ENCODE assay signal across 8 cellular contexts in the genomic region with DNA sequence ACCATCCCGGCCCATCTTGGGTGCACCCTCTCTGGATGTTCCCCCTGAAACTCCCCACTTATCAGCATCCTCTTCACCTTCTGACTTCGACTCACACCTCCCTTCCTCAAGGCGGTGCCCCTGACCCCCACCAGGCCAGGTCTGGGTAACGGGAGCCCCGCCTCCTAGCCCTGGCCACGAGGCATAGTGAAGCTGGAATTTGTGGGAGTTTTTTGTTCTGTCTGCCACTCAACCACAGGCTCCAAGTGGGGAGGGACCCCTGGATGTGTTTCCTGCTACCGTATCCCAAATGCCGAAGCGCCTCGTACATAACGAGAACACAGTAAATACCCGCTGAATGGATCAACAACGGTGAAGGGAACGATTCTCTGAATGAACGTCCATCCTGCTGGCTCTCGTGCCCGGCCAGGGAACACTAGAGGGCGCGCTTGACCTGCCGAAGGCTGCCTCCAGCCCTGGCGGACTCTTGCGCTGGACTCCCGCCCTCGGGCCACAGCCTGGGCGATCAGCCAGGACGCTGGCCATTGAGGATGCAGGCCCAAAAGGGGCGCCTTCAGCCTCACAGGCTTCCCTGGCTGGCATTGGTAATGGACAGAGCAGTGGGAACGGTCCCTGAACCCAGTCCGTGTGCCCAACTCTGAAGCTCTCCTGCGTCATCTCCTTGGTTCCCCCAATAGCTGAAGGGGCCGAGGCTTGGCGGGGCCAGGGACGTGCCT. TPM values are rescaled to one million over a fixed set of nuclear protein-coding genes. Genes with fewer than 3 reads are reported as not detected.
DNase-seq lines count a peak whose midpoint lies in the region; ATAC-seq and TF ChIP-seq lines count a peak whose summit lies in the region.

No MANE protein-coding gene starts in this region.

- peaks cover 6 to 23% of the 10 kb centered on the region in 2 donors for H3K4me1 ChIP-seq in thyroid gland

- peak overlapping the region in 1 of 3 donors; percentile 27 for H3K27ac ChIP-seq in thyroid gland

- H3K9me3 ChIP-seq in thyroid gland, result no peaks in the 10 kb centered on the region

- peak; percentile 79 to 98 (median 95) for TF ChIP-seq CTCF in thyroid gland (IDR thresholded peaks at IDR 0.05)

- intact Hi-C loops in thyroid gland (cut with DNase I), result loop anchor here (2.0 to 5.0 kb wide), 2 partner anchors 272 to 309 kb away; no protein-coding TSS in a partner anchor

- 29 to 36% methylated on average over 15 to 18 of the region's 33 CpGs for WGBS in thyroid gland, 2 donors

- no peak for ATAC-seq in HG02970 (IDR thresholded peaks at IDR 0.05; ENCODE audit: low FRiP score, unreplicated experiment)

- H3K27me3 ChIP-seq in thyroid gland, result no peaks in the 10 kb centered on the region

- DNase-seq in GM04504 (ENCODE audit: low read depth) (peak; percentile 56), HK-2 (ENCODE audit: unreplicated experiment) (peak; percentile 67), RPMI8226 (peak; percentile 76), germinal center (ENCODE audit: low spot score) (peak; percentile 75), occipital lobe (lab: John Stamatoyannopoulos, UW) (peak; percentile 74), thyroid gland (peak; percentile 95 to 97)
- peak; percentile 13 for DNase-seq in activated T-helper 9 cell treated with anti-CD3 and anti-CD28 coated beads, Interleukin-2, amount 50 U/mL, for 16 hours (ENCODE audit: low read depth)

- no peaks in the 10 kb centered on the region for H3K36me3 ChIP-seq in thyroid gland

- no peak overlapping the region for H3K4me3 ChIP-seq in thyroid gland (replicated peaks in 1 of 3)

- no peak for TF ChIP-seq POLR2A in thyroid gland (IDR thresholded peaks at IDR 0.05)

RNA-seq across cellular contexts. Expression of a gene that starts 47.3 kb away (rescaled TPM):
- total RNA-seq in occipital lobe (12.9 TPM), thyroid gland (10 to 100 TPM; 61.7 to 90.9 (median 76.0) TPM)

Comparison
In these comparisons a context has a peak if more than half of its experiments do, and no peak if none do; other contexts are left out.
1. DNase-seq: peak in every context shown above with its lines; median percentile 96 in thyroid gland; 76 in RPMI8226; 75 in germinal center; 74 in occipital lobe; 67 in HK-2; 56 in GM04504; 13 in activated T-helper 9 cell treated with anti-CD3 and anti-CD28 coated beads, Interleukin-2, amount 50 U/mL, for 16 hours.